Comparison of ENCODE assay signal across 8 cellular contexts in genomic region chr5:157571357-157571827, GRCh38. TPM values are rescaled to one million over a fixed set of nuclear protein-coding genes. Genes with fewer than 3 reads are reported as not detected.
DNase-seq lines count a peak whose midpoint lies in the region; ATAC-seq and TF ChIP-seq lines count a peak whose summit lies in the region.

No MANE protein-coding gene starts in this region.

- peak overlapping the region; percentile 27 for H3K4me3 Mint-ChIP-seq in neural progenitor cell

- no peak overlapping the region for H3K9ac ChIP-seq in neural progenitor cell

- H2AFZ ChIP-seq in neural progenitor cell (replicated peaks) = no peak overlapping the region

- H4K20me1 ChIP-seq in neural progenitor cell (ENCODE audit: low read depth) = peaks cover 8% of the 10 kb centered on the region

- H3K27me3 ChIP-seq in neural progenitor cell (peaks cover 13% of the 10 kb centered on the region), HAP-1 (ENCODE audit: low read depth) (no peaks in the 10 kb centered on the region)

- ATAC-seq in GM18907 (IDR thresholded peaks at IDR 0.05; ENCODE audit: unreplicated experiment) (peak; percentile 95), HG03045 (IDR thresholded peaks at IDR 0.05; ENCODE audit: unreplicated experiment) (peak; percentile 67)

- peaks cover 7% of the 10 kb centered on the region for H3K36me3 Mint-ChIP-seq in neural progenitor cell

- H3K27ac Mint-ChIP-seq in neural progenitor cell = peak overlapping the region; percentile 55

- H3K4me2 ChIP-seq in neural progenitor cell = no peak overlapping the region

- H3K4me3 ChIP-seq in coronary artery (peak overlapping the region; percentile 22), neural progenitor cell (no peak overlapping the region), HAP-1 (no peak overlapping the region)

- DNase-seq in AG08396 (ENCODE audit: low spot score) (peak; percentile 55), coronary artery (ENCODE audit: low spot score) (no peak), neural progenitor cell (ENCODE audit: low spot score) (no peak), DMS 273 treated with DMSO at 0.1 percent for 48 hours (lab: John Stamatoyannopoulos, UW) (no peak), HAP-1 (ENCODE audit: low spot score in 2 of 2) (no peak)

- peaks cover 11% of the 10 kb centered on the region for H3F3A ChIP-seq in neural progenitor cell (ENCODE audit: low read depth)

- in situ Hi-C loops in HAP-1 (cut with MboI; ENCODE audit: low sequenced_read_pairs) = no loop called here

- peak; percentile 38; the same call in 1 of the 2 replicates for TF ChIP-seq POLR2A in Raji (IDR thresholded peaks at IDR 0.05; ENCODE audit: insufficient read depth, low read depth, low read length)

- no peaks in the 10 kb centered on the region for H3K9me3 Mint-ChIP-seq in neural progenitor cell

- peaks cover 3% of the 10 kb centered on the region for H3K27me3 Mint-ChIP-seq in neural progenitor cell (ENCODE audit: insufficient read depth, low read depth)

- H3K36me3 ChIP-seq in neural progenitor cell = no peaks in the 10 kb centered on the region
- H3K36me3 ChIP-seq in HAP-1 (replicated peaks) = no peaks in the 10 kb centered on the region

- peaks cover 26% of the 10 kb centered on the region for H3K79me2 ChIP-seq in neural progenitor cell (ENCODE audit: low read depth)

- H3K27ac ChIP-seq in coronary artery = peak overlapping the region in 1 of 2 donors; percentile 66
- H3K27ac ChIP-seq in neural progenitor cell = no peak overlapping the region

- H3K4me1 Mint-ChIP-seq in neural progenitor cell = peaks cover 26% of the 10 kb centered on the region

- H3K9me3 ChIP-seq in neural progenitor cell (ENCODE audit: low read depth) = no peaks in the 10 kb centered on the region
- no peaks in the 10 kb centered on the region for H3K9me3 ChIP-seq in HAP-1

- H3K4me1 ChIP-seq in neural progenitor cell (peaks cover 10% of the 10 kb centered on the region), HAP-1 (no peaks in the 10 kb centered on the region)

- TF ChIP-seq CTCF in coronary artery (IDR thresholded peaks at IDR 0.05) = no peak
- TF ChIP-seq CTCF in neural progenitor cell (IDR thresholded peaks at IDR 0.05) = no peak

RNA-seq across cellular contexts. Expression of gene ADAM19, which starts 4.2 kb away (rescaled TPM):
- 11.5 and 20.9 TPM in 2 replicates for total RNA-seq in neural progenitor cell (ENCODE audit: low replicate concordance)
